ENCODE assay signal across 20 cellular contexts in genomic region chr16:26161461-26162180, GRCh38.
DNase-seq lines count a peak whose midpoint lies in the region; ATAC-seq and TF ChIP-seq lines count a peak whose summit lies in the region.
"Had no signal": no experiment of that assay in that cellular context is flagged by ENCODE, and none has a peak within 500 bp of the region (broad histone marks: within the 10 kb centered on the region; RNA-seq: fewer than 3 reads in every experiment).

No MANE protein-coding gene starts in this region.

- H3K36me3 ChIP-seq in WERI-Rb-1: no peaks in the 10 kb centered on the region
- H3K36me3 ChIP-seq in neural progenitor cell: no peaks in the 10 kb centered on the region
- H3K36me3 ChIP-seq: BE2C, BLaER1 had no signal

- H3K4me3 ChIP-seq in WERI-Rb-1 (ENCODE audit: low read depth, low read length) (no peak overlapping the region), neural progenitor cell (no peak overlapping the region)
- H3K4me3 ChIP-seq: BLaER1 had no signal

- peaks cover 9% of the 10 kb centered on the region for H3K9me3 Mint-ChIP-seq in neural progenitor cell
- H3K9me3 Mint-ChIP-seq in activated CD4-positive, alpha-beta T cell treated with anti-CD3 and anti-CD28 coated beads, Interleukin-2, amount 10 ng/mL, durations not matched to agents 24 days and 14 days: no peaks in the 10 kb centered on the region
- H3K9me3 Mint-ChIP-seq: CD8-positive, alpha-beta memory T cell had no signal

- intact Hi-C loops in activated CD4-positive, alpha-beta T cell treated with anti-CD3 and anti-CD28 coated beads, Interleukin-2, amount 10 ng/mL, durations not matched to agents 24 days and 14 days (cut with micrococcal nuclease): no loop called here

- H3K9ac ChIP-seq in neural progenitor cell: no peak overlapping the region
- H3K9ac ChIP-seq: BLaER1 had no signal

- H3K27me3 Mint-ChIP-seq in neural progenitor cell (ENCODE audit: insufficient read depth, low read depth): peaks cover 6% of the 10 kb centered on the region
- no peaks in the 10 kb centered on the region for H3K27me3 Mint-ChIP-seq in activated CD4-positive, alpha-beta T cell treated with anti-CD3 and anti-CD28 coated beads, Interleukin-2, amount 10 ng/mL, durations not matched to agents 24 days and 14 days
- H3K27me3 Mint-ChIP-seq: CD4-positive, CD25-positive, alpha-beta regulatory T cell had no signal

- no peak overlapping the region for H3K27ac Mint-ChIP-seq in neural progenitor cell
- H3K27ac Mint-ChIP-seq in activated CD4-positive, alpha-beta T cell treated with anti-CD3 and anti-CD28 coated beads, Interleukin-2, amount 10 ng/mL, durations not matched to agents 24 days and 14 days: no peak overlapping the region
- H3K27ac Mint-ChIP-seq: CD14-positive monocyte; CD4-positive, alpha-beta memory T cell; CD4-positive, CD25-positive, alpha-beta regulatory T cell; CD8-positive, alpha-beta memory T cell had no signal

- peak; percentile 80 for DNase-seq in NCI-H82 treated with DMSO at 0.1 percent for 48 hours (lab: John Stamatoyannopoulos, UW; ENCODE audit: unreplicated experiment)
- peak; percentile 85 for DNase-seq in WERI-Rb-1
- peak; percentile 54 for DNase-seq in neural progenitor cell (ENCODE audit: low spot score)
- DNase-seq in activated effector memory CD4-positive, alpha-beta T cell treated with Interleukin-2 at 50 U/mL for 16 hours: no peak
- no peak for DNase-seq in NCI-H1436 (lab: John Stamatoyannopoulos, UW)
- DNase-seq in activated CD4-positive, alpha-beta T cell treated with anti-CD3 and anti-CD28 coated beads, Interleukin-2, amount 10 ng/mL, durations not matched to agents 24 days and 14 days: no peak
- DNase-seq: 8988T; ACHN; BE2C; C1 segment of cervical spinal cord; CD4-positive, alpha-beta memory T cell; CD4-positive, CD25-positive, alpha-beta regulatory T cell; CD8-positive, alpha-beta memory T cell; COR-L47; DMS 273 treated with DMSO at 0.1 percent for 48 hours; DMS79 treated with DMSO at 0.1 percent for 48 hours; GF-D8 had no signal

- no peaks in the 10 kb centered on the region for H3K27me3 ChIP-seq in WERI-Rb-1 (ENCODE audit: insufficient read depth, low read depth, severe bottlenecking)
- no peaks in the 10 kb centered on the region for H3K27me3 ChIP-seq in neural progenitor cell
- H3K27me3 ChIP-seq: BE2C, BLaER1 had no signal

- H3K9me3 ChIP-seq in WERI-Rb-1 (ENCODE audit: severe bottlenecking) (peaks cover 3% of the 10 kb centered on the region), neural progenitor cell (ENCODE audit: low read depth) (no peaks in the 10 kb centered on the region)
- H3K9me3 ChIP-seq: BE2C had no signal

- no peaks in the 10 kb centered on the region for H4K20me1 ChIP-seq in neural progenitor cell (ENCODE audit: low read depth)
- H4K20me1 ChIP-seq: BLaER1 had no signal

- ATAC-seq in GM21529 (IDR thresholded peaks at IDR 0.05; ENCODE audit: unreplicated experiment): no peak

- H3K4me1 ChIP-seq in neural progenitor cell: no peaks in the 10 kb centered on the region
- H3K4me1 ChIP-seq: BE2C had no signal

- H3K27ac ChIP-seq in WERI-Rb-1 (peak overlapping the region; percentile 88), neural progenitor cell (no peak overlapping the region)
- H3K27ac ChIP-seq: BLaER1 had no signal

- H2AFZ ChIP-seq in neural progenitor cell (replicated peaks): no peak overlapping the region

- H3K79me2 ChIP-seq in neural progenitor cell (ENCODE audit: low read depth): no peaks in the 10 kb centered on the region

- no peaks in the 10 kb centered on the region for H3K4me1 Mint-ChIP-seq in neural progenitor cell
- no peaks in the 10 kb centered on the region for H3K4me1 Mint-ChIP-seq in activated CD4-positive, alpha-beta T cell treated with anti-CD3 and anti-CD28 coated beads, Interleukin-2, amount 10 ng/mL, durations not matched to agents 24 days and 14 days
- H3K4me1 Mint-ChIP-seq: CD14-positive monocyte; CD4-positive, alpha-beta memory T cell; CD4-positive, CD25-positive, alpha-beta regulatory T cell; CD8-positive, alpha-beta memory T cell had no signal

- no peak overlapping the region for H3K4me3 Mint-ChIP-seq in neural progenitor cell
- H3K4me3 Mint-ChIP-seq in activated CD4-positive, alpha-beta T cell treated with anti-CD3 and anti-CD28 coated beads, Interleukin-2, amount 10 ng/mL, durations not matched to agents 24 days and 14 days: no peak overlapping the region
- H3K4me3 Mint-ChIP-seq: CD14-positive monocyte; CD4-positive, alpha-beta memory T cell; CD4-positive, CD25-positive, alpha-beta regulatory T cell; CD8-positive, alpha-beta memory T cell had no signal

- peaks cover 7% of the 10 kb centered on the region for H3F3A ChIP-seq in neural progenitor cell (ENCODE audit: low read depth)

- H3K36me3 Mint-ChIP-seq in neural progenitor cell: no peaks in the 10 kb centered on the region
- no peaks in the 10 kb centered on the region for H3K36me3 Mint-ChIP-seq in activated CD4-positive, alpha-beta T cell treated with anti-CD3 and anti-CD28 coated beads, Interleukin-2, amount 10 ng/mL, durations not matched to agents 24 days and 14 days (ENCODE audit: low read depth)
- H3K36me3 Mint-ChIP-seq: CD14-positive monocyte; CD4-positive, alpha-beta memory T cell; CD4-positive, CD25-positive, alpha-beta regulatory T cell; CD8-positive, alpha-beta memory T cell had no signal

- no peak overlapping the region for H3K4me2 ChIP-seq in neural progenitor cell
- H3K4me2 ChIP-seq: BLaER1 had no signal

- TF ChIP-seq CTCF in WERI-Rb-1 (IDR thresholded peaks at IDR 0.05; ENCODE audit: low read depth, low read length) (no peak), neural progenitor cell (IDR thresholded peaks at IDR 0.05) (no peak)

Comparison
In these comparisons a context has a peak if more than half of its experiments do, and no peak if none do; other contexts are left out.
1. DNase-seq: peak in NCI-H82 treated with DMSO at 0.1 percent for 48 hours (single experiment), WERI-Rb-1 (single experiment) and neural progenitor cell (single experiment); none in activated effector memory CD4-positive, alpha-beta T cell treated with Interleukin-2 at 50 U/mL for 16 hours (single experiment), NCI-H1436 (single experiment) and activated CD4-positive, alpha-beta T cell treated with anti-CD3 and anti-CD28 coated beads, Interleukin-2, amount 10 ng/mL, durations not matched to agents 24 days and 14 days (single experiment).